In genomic region chr21:37548521-37548981, GRCh38 we compare ENCODE assay signal across 16 cellular contexts.
"Had no signal": no experiment of that assay in that cellular context is flagged by ENCODE, and none has a peak within 500 bp of the region (broad histone marks: within the 10 kb centered on the region; RNA-seq: fewer than 3 reads in every experiment).

No MANE protein-coding gene starts in this region.

- H3K27ac Mint-ChIP-seq: activated CD8-positive, alpha-beta T cell treated with anti-CD3 and anti-CD28 coated beads, Interleukin-2, amount 10 ng/mL, durations not matched to agents 7 days and 5 days; stimulated activated naive B cell treated with anti-CD40 and anti-IgM and Interleukin-4, amounts not matched to agents 10 μg/mL and 1 μg/mL and 100 μg/mL, for 72 hours had no signal

- DNase-seq: activated CD4-positive, alpha-beta T cell treated with anti-CD3 and anti-CD28 coated beads for 4 hours; activated CD8-positive, alpha-beta T cell treated with anti-CD3 and anti-CD28 coated beads, Interleukin-2, amount 10 ng/mL, durations not matched to agents 7 days and 5 days; activated naive CD4-positive, alpha-beta T cell treated with anti-CD3 and anti-CD28 coated beads, Interleukin-2, amount 50 U/mL, for 16 hours; cortex of kidney; effector memory CD4-positive, alpha-beta T cell; mammary epithelial cell; mucosa of descending colon; stimulated activated CD4-positive, alpha-beta T cell treated with anti-CD3 and anti-CD28 coated beads, Interleukin-2, amount 100 ng/mL, for 24 hours; stimulated activated naive B cell treated with anti-CD40 and anti-IgM and Interleukin-4, amounts not matched to agents 10 μg/mL and 1 μg/mL and 100 μg/mL, for 72 hours; T-helper 9 cell had no signal

- H3K27ac ChIP-seq: adrenal gland, parathyroid adenoma, tibial nerve had no signal

- H3K4me3 Mint-ChIP-seq: activated CD8-positive, alpha-beta T cell treated with anti-CD3 and anti-CD28 coated beads, Interleukin-2, amount 10 ng/mL, durations not matched to agents 7 days and 5 days; central memory CD8-positive, alpha-beta T cell; stimulated activated naive B cell treated with anti-CD40 and anti-IgM and Interleukin-4, amounts not matched to agents 10 μg/mL and 1 μg/mL and 100 μg/mL, for 72 hours had no signal

- H3K4me3 ChIP-seq: adrenal gland, mucosa of descending colon, tibial nerve had no signal

- ATAC-seq: activated CD8-positive, alpha-beta T cell treated with anti-CD3 and anti-CD28 coated beads, Interleukin-2, amount 10 ng/mL, durations not matched to agents 7 days and 5 days; left lobe of liver; mucosa of descending colon; sciatic nerve; stimulated activated naive B cell treated with anti-CD40 and anti-IgM and Interleukin-4, amounts not matched to agents 10 μg/mL and 1 μg/mL and 100 μg/mL, for 72 hours had no signal

- H3K36me3 ChIP-seq: adrenal gland, tibial nerve had no signal

- H3K27me3 ChIP-seq: adrenal gland had no signal

- H3K36me3 Mint-ChIP-seq: stimulated activated naive B cell treated with anti-CD40 and anti-IgM and Interleukin-4, amounts not matched to agents 10 μg/mL and 1 μg/mL and 100 μg/mL, for 72 hours had no signal

- H3K9me3 Mint-ChIP-seq: central memory CD8-positive, alpha-beta T cell had no signal
